Comparison of ENCODE assay signal across 24 cellular contexts in the genomic region with DNA sequence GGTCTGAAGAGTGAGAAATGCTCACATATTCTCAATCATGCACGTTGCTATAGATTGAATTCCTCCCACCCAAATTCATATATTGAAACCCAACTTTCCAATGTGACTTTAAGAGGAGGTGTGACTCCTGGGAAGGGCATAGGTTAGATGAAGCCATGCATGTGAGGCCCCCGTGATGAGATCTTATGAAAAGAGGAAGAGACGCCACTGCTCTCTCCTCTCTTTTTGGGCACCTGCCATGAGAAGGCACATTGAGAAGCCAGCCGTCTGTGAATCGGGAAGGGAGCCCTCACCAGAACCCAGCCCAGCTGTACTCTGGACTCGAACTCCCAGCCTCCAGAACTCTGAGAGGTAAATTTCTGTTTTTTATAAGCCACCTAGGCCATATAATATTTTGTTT.
"Had no signal": no experiment of that assay in that cellular context is flagged by ENCODE, and none has a peak within 500 bp of the region (broad histone marks: within the 10 kb centered on the region; RNA-seq: fewer than 3 reads in every experiment).

No MANE protein-coding gene starts in this region.

- H3K36me3 Mint-ChIP-seq: memory B cell; naive thymus-derived CD4-positive, alpha-beta T cell; natural killer cell treated with Interleukin-12 subunit alpha and Interleukin-12 subunit beta and Interleukin-15 and Interleukin-18, amount 100 ng/mL, for 72 hours; stimulated activated naive B cell treated with anti-CD40 and anti-IgM and Interleukin-4, amounts not matched to agents 10 μg/mL and 1 μg/mL and 100 μg/mL, for 72 hours had no signal

- DNase-seq: islet precursor cell; left ventricle myocardium inferior; mucosa of descending colon; naive thymus-derived CD4-positive, alpha-beta T cell; pancreas; psoas muscle; right cardiac atrium; stimulated activated CD4-positive, alpha-beta T cell treated with anti-CD3 and anti-CD28 coated beads, Interleukin-12 subunit alpha, Interleukin-12 subunit beta, amount 100 ng/mL, for 4 hours; stimulated activated CD4-positive, alpha-beta T cell treated with anti-CD3 and anti-CD28 coated beads, Interleukin-15, amount 100 ng/mL, for 24 hours; stimulated activated CD4-positive, alpha-beta T cell treated with anti-CD3 and anti-CD28 coated beads, Interleukin-2, amount 100 ng/mL, for 24 hours; stimulated activated CD4-positive, alpha-beta T cell treated with anti-CD3 and anti-CD28 coated beads, Interleukin-4, amount 100 ng/mL, for 1 hour; stimulated activated naive B cell treated with anti-CD40 and anti-IgM and Interleukin-4, amounts not matched to agents 10 μg/mL and 1 μg/mL and 100 μg/mL, for 72 hours; stimulated activated naive CD8-positive, alpha-beta T cell treated with anti-CD3 and anti-CD28 coated beads, Interleukin-15, Interleukin-2, amounts not matched to agents 100 U/mL and 50 U/mL, for 24 hours; stomach; testis; thyroid gland; transverse colon; upper lobe of left lung had no signal

- H3K9me3 ChIP-seq: left ventricle myocardium inferior, pancreas, psoas muscle, stomach, testis, thyroid gland, transverse colon, upper lobe of left lung, vagina had no signal

- H3K4me1 ChIP-seq: left ventricle myocardium inferior, pancreas, psoas muscle, stomach, testis, thyroid gland, transverse colon, upper lobe of left lung, vagina had no signal

- H3K27me3 ChIP-seq: testis, thyroid gland, transverse colon, upper lobe of left lung, vagina had no signal

- H3K4me3 Mint-ChIP-seq: memory B cell; naive thymus-derived CD4-positive, alpha-beta T cell; natural killer cell treated with Interleukin-12 subunit alpha and Interleukin-12 subunit beta and Interleukin-15 and Interleukin-18, amount 100 ng/mL, for 72 hours; stimulated activated naive B cell treated with anti-CD40 and anti-IgM and Interleukin-4, amounts not matched to agents 10 μg/mL and 1 μg/mL and 100 μg/mL, for 72 hours had no signal

- H3K27ac ChIP-seq: hepatocyte, left ventricle myocardium inferior, pancreas, psoas muscle, skin epidermis, stomach, testis, thyroid gland, transverse colon, upper lobe of left lung, vagina had no signal

- H3K4me3 ChIP-seq: hepatocyte, left ventricle myocardium inferior, lung, mucosa of descending colon, pancreas, psoas muscle, skin epidermis, stomach, testis, thyroid gland, transverse colon, upper lobe of left lung, vagina had no signal

- H3K36me3 ChIP-seq: left ventricle myocardium inferior, pancreas, stomach, thyroid gland, transverse colon, upper lobe of left lung, vagina had no signal

- H3K27ac Mint-ChIP-seq: memory B cell; naive thymus-derived CD4-positive, alpha-beta T cell; natural killer cell treated with Interleukin-12 subunit alpha and Interleukin-12 subunit beta and Interleukin-15 and Interleukin-18, amount 100 ng/mL, for 72 hours; stimulated activated naive B cell treated with anti-CD40 and anti-IgM and Interleukin-4, amounts not matched to agents 10 μg/mL and 1 μg/mL and 100 μg/mL, for 72 hours had no signal

- H3K9me3 Mint-ChIP-seq: memory B cell; natural killer cell treated with Interleukin-12 subunit alpha and Interleukin-12 subunit beta and Interleukin-15 and Interleukin-18, amount 100 ng/mL, for 72 hours had no signal

- H3K4me1 Mint-ChIP-seq: memory B cell; naive thymus-derived CD4-positive, alpha-beta T cell; stimulated activated naive B cell treated with anti-CD40 and anti-IgM and Interleukin-4, amounts not matched to agents 10 μg/mL and 1 μg/mL and 100 μg/mL, for 72 hours had no signal
